ENCODE assay signal across 10 cellular contexts in the genomic region with DNA sequence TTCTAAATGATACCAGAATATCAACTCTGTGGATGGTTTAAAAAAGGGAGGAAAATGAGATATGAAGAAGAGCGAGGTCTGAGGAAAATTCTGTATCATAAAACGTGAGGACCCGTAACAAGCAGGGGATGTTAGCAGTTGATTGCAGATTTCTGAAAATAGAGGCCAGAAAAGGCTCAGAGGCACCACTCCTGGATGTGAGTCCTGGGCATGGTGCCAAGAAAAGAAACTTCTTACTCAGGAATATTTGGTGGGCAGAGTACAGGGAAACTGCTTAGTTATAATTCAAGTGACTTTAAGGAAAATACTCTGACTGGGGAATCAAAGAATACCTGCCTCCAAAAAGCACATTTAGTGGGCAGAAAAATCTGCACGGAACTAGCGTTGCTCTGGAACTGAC.
A peak's percentile ranks its signal among the peaks of the same experiment; 100 is the strongest.
DNase-seq lines count a peak whose midpoint lies in the region; ATAC-seq and TF ChIP-seq lines count a peak whose summit lies in the region.
"Had no signal": no experiment of that assay in that cellular context is flagged by ENCODE, and none has a peak within 500 bp of the region (broad histone marks: within the 10 kb centered on the region; RNA-seq: fewer than 3 reads in every experiment).

No MANE protein-coding gene starts in this region.

- H3K27ac Mint-ChIP-seq in chondrocyte (ENCODE audit: unreplicated experiment), result peak overlapping the region; percentile 3
- H3K27ac Mint-ChIP-seq in nephron, result peak overlapping the region; percentile 64 to 87 (median 84)
- H3K27ac Mint-ChIP-seq: CD4-positive, alpha-beta memory T cell had no signal

- H3K27me3 Mint-ChIP-seq in chondrocyte (ENCODE audit: low read depth) (no peaks in the 10 kb centered on the region), nephron (ENCODE audit: low read depth) (no peaks in the 10 kb centered on the region)

- H3K36me3 Mint-ChIP-seq in chondrocyte (ENCODE audit: low read depth) (peaks cover 2% of the 10 kb centered on the region), nephron (ENCODE audit: low read depth) (peaks cover 4% of the 10 kb centered on the region)
- H3K36me3 Mint-ChIP-seq: CD4-positive, alpha-beta memory T cell had no signal

- no peak for ATAC-seq in HG03108 (IDR thresholded peaks at IDR 0.05; ENCODE audit: unreplicated experiment)
- no peak for ATAC-seq in HG03354 (IDR thresholded peaks at IDR 0.05; ENCODE audit: poor library complexity, severe bottlenecking, unreplicated experiment)
- ATAC-seq: left colon had no signal

- peak; percentile 22 for DNase-seq in EH (ENCODE audit: low read depth)
- DNase-seq in M059J (ENCODE audit: low read depth), result peak; percentile 19
- DNase-seq in chondrocyte (ENCODE audit: low spot score), result no peak
- DNase-seq in UCSD-AML1 (lab: John Stamatoyannopoulos, UW; ENCODE audit: unreplicated experiment), result no peak
- DNase-seq: activated gamma-delta T cell; CD4-positive, alpha-beta memory T cell; left colon had no signal

- H3K4me1 Mint-ChIP-seq in chondrocyte (ENCODE audit: low read depth), result peaks cover 47% of the 10 kb centered on the region
- peaks cover 65% of the 10 kb centered on the region for H3K4me1 Mint-ChIP-seq in nephron
- H3K4me1 Mint-ChIP-seq: CD4-positive, alpha-beta memory T cell had no signal

- H3K9me3 Mint-ChIP-seq in chondrocyte (ENCODE audit: low read depth), result no peaks in the 10 kb centered on the region
- H3K9me3 Mint-ChIP-seq in nephron, result no peaks in the 10 kb centered on the region
- H3K9me3 Mint-ChIP-seq: CD4-positive, alpha-beta memory T cell had no signal

- TF ChIP-seq CTCF in chondrocyte (IDR thresholded peaks at IDR 0.05), result no peak
- TF ChIP-seq CTCF in nephron (IDR thresholded peaks at IDR 0.05; ENCODE audit: unreplicated experiment in 3 of 3), result no peak

- H3K4me3 Mint-ChIP-seq in chondrocyte (ENCODE audit: unreplicated experiment) (no peak overlapping the region), nephron (peak overlapping the region in 1 of 3 experiments; percentile 39)
- H3K4me3 Mint-ChIP-seq: CD4-positive, alpha-beta memory T cell had no signal

Comparison
In these comparisons a context has a peak if more than half of its experiments do, and no peak if none do; other contexts are left out.
1. DNase-seq: peak in EH (single experiment) and M059J (single experiment); none in chondrocyte (single experiment) and UCSD-AML1 (single experiment).